In genomic region chr10:121448768-121449456, GRCh38 we compare ENCODE assay signal across 9 cellular contexts.
DNase-seq lines count a peak whose midpoint lies in the region; ATAC-seq and TF ChIP-seq lines count a peak whose summit lies in the region.
"Had no signal": no experiment of that assay in that cellular context is flagged by ENCODE, and none has a peak within 500 bp of the region (broad histone marks: within the 10 kb centered on the region; RNA-seq: fewer than 3 reads in every experiment).

No MANE protein-coding gene starts in this region.

- H3K27me3 Mint-ChIP-seq in nephron (ENCODE audit: low read depth), result peaks cover 24% of the 10 kb centered on the region
- no peaks in the 10 kb centered on the region for H3K27me3 Mint-ChIP-seq in activated naive CD4-positive, alpha-beta T cell treated with anti-CD3 and anti-CD28 coated beads, Interleukin-2, amount 10 ng/mL, durations not matched to agents 7 days and 5 days
- peaks cover 5% of the 10 kb centered on the region for H3K27me3 Mint-ChIP-seq in T-helper 17 cell
- H3K27me3 Mint-ChIP-seq: stimulated activated naive CD8-positive, alpha-beta T cell treated with anti-CD3 and anti-CD28 coated beads, Interleukin-15, amount 100 ng/mL, for 72 hours had no signal

- ATAC-seq in GM18909 (IDR thresholded peaks at IDR 0.05; ENCODE audit: poor library complexity, unreplicated experiment), result peak; percentile 97
- peak; percentile 92 for ATAC-seq in GM21723 (IDR thresholded peaks at IDR 0.05; ENCODE audit: unreplicated experiment)
- ATAC-seq in HG03175 (IDR thresholded peaks at IDR 0.05; ENCODE audit: unreplicated experiment), result peak; percentile 98
- ATAC-seq in T-helper 17 cell, result no peak
- ATAC-seq: stimulated activated naive CD8-positive, alpha-beta T cell treated with anti-CD3 and anti-CD28 coated beads, Interleukin-15, amount 100 ng/mL, for 72 hours had no signal

- no peak for TF ChIP-seq CTCF in nephron (IDR thresholded peaks at IDR 0.05; ENCODE audit: unreplicated experiment in 3 of 3)

- H3K36me3 Mint-ChIP-seq in nephron (ENCODE audit: low read depth) (no peaks in the 10 kb centered on the region), T-helper 17 cell (ENCODE audit: low read depth) (no peaks in the 10 kb centered on the region)
- no peaks in the 10 kb centered on the region for H3K36me3 Mint-ChIP-seq in activated naive CD4-positive, alpha-beta T cell treated with anti-CD3 and anti-CD28 coated beads, Interleukin-2, amount 10 ng/mL, durations not matched to agents 7 days and 5 days

- no peaks in the 10 kb centered on the region for H3K9me3 Mint-ChIP-seq in nephron
- H3K9me3 Mint-ChIP-seq in activated naive CD4-positive, alpha-beta T cell treated with anti-CD3 and anti-CD28 coated beads, Interleukin-2, amount 10 ng/mL, durations not matched to agents 7 days and 5 days, result no peaks in the 10 kb centered on the region
- H3K9me3 Mint-ChIP-seq: stimulated activated naive CD8-positive, alpha-beta T cell treated with anti-CD3 and anti-CD28 coated beads, Interleukin-15, amount 100 ng/mL, for 72 hours had no signal

- H3K4me3 Mint-ChIP-seq in nephron (peak overlapping the region; percentile 1 to 48 (median 29)), T-helper 17 cell (no peak overlapping the region)
- H3K4me3 Mint-ChIP-seq in activated naive CD4-positive, alpha-beta T cell treated with anti-CD3 and anti-CD28 coated beads, Interleukin-2, amount 10 ng/mL, durations not matched to agents 7 days and 5 days, result no peak overlapping the region
- H3K4me3 Mint-ChIP-seq: stimulated activated naive CD8-positive, alpha-beta T cell treated with anti-CD3 and anti-CD28 coated beads, Interleukin-15, amount 100 ng/mL, for 72 hours had no signal

- DNase-seq in NCI-H748 (lab: John Stamatoyannopoulos, UW; ENCODE audit: unreplicated experiment), result no peak
- DNase-seq in activated naive CD4-positive, alpha-beta T cell treated with anti-CD3 and anti-CD28 coated beads, Interleukin-2, amount 10 ng/mL, durations not matched to agents 7 days and 5 days, result no peak
- no peak for DNase-seq in T-helper 17 cell
- no peak for DNase-seq in DMS153 treated with DMSO at 0.1 percent for 48 hours (lab: John Stamatoyannopoulos, UW; ENCODE audit: unreplicated experiment)
- DNase-seq: stimulated activated naive CD8-positive, alpha-beta T cell treated with anti-CD3 and anti-CD28 coated beads, Interleukin-15, amount 100 ng/mL, for 72 hours had no signal

- CTCF ChIA-PET in activated naive CD4-positive, alpha-beta T cell treated with anti-CD3 and anti-CD28 coated beads, Interleukin-2, amount 10 ng/mL, durations not matched to agents 7 days and 5 days (lab: Charles Lee), result no interaction called here

- H3K27ac Mint-ChIP-seq in nephron, result peak overlapping the region; percentile 91 to 97 (median 96)
- H3K27ac Mint-ChIP-seq in activated naive CD4-positive, alpha-beta T cell treated with anti-CD3 and anti-CD28 coated beads, Interleukin-2, amount 10 ng/mL, durations not matched to agents 7 days and 5 days, result no peak overlapping the region
- no peak overlapping the region for H3K27ac Mint-ChIP-seq in T-helper 17 cell
- H3K27ac Mint-ChIP-seq: stimulated activated naive CD8-positive, alpha-beta T cell treated with anti-CD3 and anti-CD28 coated beads, Interleukin-15, amount 100 ng/mL, for 72 hours had no signal

- H3K4me1 Mint-ChIP-seq in nephron (peaks cover 29% of the 10 kb centered on the region), T-helper 17 cell (no peaks in the 10 kb centered on the region)
- no peaks in the 10 kb centered on the region for H3K4me1 Mint-ChIP-seq in activated naive CD4-positive, alpha-beta T cell treated with anti-CD3 and anti-CD28 coated beads, Interleukin-2, amount 10 ng/mL, durations not matched to agents 7 days and 5 days
- H3K4me1 Mint-ChIP-seq: stimulated activated naive CD8-positive, alpha-beta T cell treated with anti-CD3 and anti-CD28 coated beads, Interleukin-15, amount 100 ng/mL, for 72 hours had no signal

- H3K9me3 ChIP-seq in T-helper 17 cell (ENCODE audit: control insufficient read depth, low read length, poor library complexity, severe bottlenecking), result no peaks in the 10 kb centered on the region

Comparison
In these comparisons a context has a peak if more than half of its experiments do, and no peak if none do; other contexts are left out.
1. H3K27ac Mint-ChIP-seq: peak in nephron (3 of 3); none in activated naive CD4-positive, alpha-beta T cell treated with anti-CD3 and anti-CD28 coated beads, Interleukin-2, amount 10 ng/mL, durations not matched to agents 7 days and 5 days (single experiment) and T-helper 17 cell (single experiment).
2. H3K4me3 Mint-ChIP-seq: peak in nephron (3 of 3); none in activated naive CD4-positive, alpha-beta T cell treated with anti-CD3 and anti-CD28 coated beads, Interleukin-2, amount 10 ng/mL, durations not matched to agents 7 days and 5 days (single experiment) and T-helper 17 cell (single experiment).